Comparison of ENCODE assay signal across 17 cellular contexts in the genomic region with DNA sequence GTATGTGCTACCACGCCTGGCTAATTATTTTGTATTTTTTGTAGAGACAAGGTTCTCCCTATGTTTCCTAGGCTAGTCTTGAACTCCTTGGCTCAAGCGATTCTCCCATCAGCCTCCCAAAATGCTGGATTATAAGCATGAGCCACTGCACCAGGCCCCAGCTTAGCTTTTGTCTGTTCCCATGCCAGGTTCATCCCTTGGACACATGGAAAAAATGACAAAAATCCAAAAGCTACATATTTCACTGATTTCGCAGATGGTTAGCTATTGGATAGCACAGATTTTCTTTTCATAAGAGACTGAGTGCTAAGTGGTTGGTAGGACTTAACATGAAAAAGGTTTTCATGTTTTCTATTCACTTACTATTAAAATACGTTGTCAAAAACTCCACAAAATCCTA.
DNase-seq lines count a peak whose midpoint lies in the region; ATAC-seq and TF ChIP-seq lines count a peak whose summit lies in the region.
"Had no signal": no experiment of that assay in that cellular context is flagged by ENCODE, and none has a peak within 500 bp of the region (broad histone marks: within the 10 kb centered on the region; RNA-seq: fewer than 3 reads in every experiment).

No MANE protein-coding gene starts in this region.

- no peak overlapping the region for H2BK15ac ChIP-seq in IMR-90 (ENCODE audit: low read depth, low read length)

- in situ Hi-C loops in IMR-90 (cut with MboI; ENCODE audit: low sequenced_read_pairs): no loop called here

- H3K9me3 ChIP-seq in IMR-90 (ENCODE audit: control insufficient read depth, insufficient read depth, low read length) (no peaks in the 10 kb centered on the region), sigmoid colon (no peaks in the 10 kb centered on the region)
- H3K9me3 ChIP-seq: BLaER1 had no signal

- H3K27me3 ChIP-seq in IMR-90 (ENCODE audit: control insufficient read depth, insufficient read depth, low read length): no peaks in the 10 kb centered on the region
- H3K27me3 ChIP-seq in sigmoid colon: no peaks in the 10 kb centered on the region
- H3K27me3 ChIP-seq: BLaER1 had no signal

- DNase-seq in EH (ENCODE audit: low read depth): peak; percentile 24
- no peak for DNase-seq in IMR-90
- DNase-seq in fibroblast of peridontal ligament (ENCODE audit: extremely low read depth): peak; percentile 28
- DNase-seq in T1000 (lab: John Stamatoyannopoulos, UW): no peak
- DNase-seq in sigmoid colon: no peak
- DNase-seq: ACHN; Calu3; CD4-positive, alpha-beta memory T cell; DMS79 treated with DMSO at 0.1 percent for 48 hours; EL; GOT3; H7; HFFc6; KBM-7 had no signal

- H3K23ac ChIP-seq in IMR-90 (ENCODE audit: low read depth, low read length): no peak overlapping the region

- intact Hi-C loops in IMR-90 (cut with micrococcal nuclease) (no loop called here), sigmoid colon (cut with DNase I) (no loop called here)

- no peak for TF ChIP-seq POLR2A in IMR-90 (IDR thresholded peaks at IDR 0.05; ENCODE audit: low read depth, low read length)
- no peak for TF ChIP-seq POLR2A in sigmoid colon (IDR thresholded peaks at IDR 0.05)

- no peak for TF ChIP-seq CTCF in IMR-90 (conservative IDR thresholded peaks at IDR 0.05; ENCODE audit: low read depth, low read length)
- no peak for TF ChIP-seq CTCF in sigmoid colon (IDR thresholded peaks at IDR 0.05)

- dilution Hi-C loops in IMR-90 (cut with HindIII; ENCODE audit: low sequenced_read_pairs, unreplicated experiment): no loop called here

- no peak overlapping the region for H3K14ac ChIP-seq in IMR-90 (replicated peaks; ENCODE audit: low read depth, low read length)

- H3K4me3 ChIP-seq in IMR-90 (ENCODE audit: insufficient read depth, low read depth, low read length) (no peak overlapping the region), sigmoid colon (no peak overlapping the region)
- H3K4me3 ChIP-seq: BLaER1 had no signal

- no peak for TF ChIP-seq RAD21 in IMR-90 (IDR thresholded peaks at IDR 0.05; ENCODE audit: low read length)

- H3K27ac ChIP-seq in IMR-90 (ENCODE audit: insufficient read depth, low read length): no peak overlapping the region
- no peak overlapping the region for H3K27ac ChIP-seq in sigmoid colon
- H3K27ac ChIP-seq: BLaER1 had no signal

- H3K56ac ChIP-seq in IMR-90 (ENCODE audit: extremely low read depth, insufficient read depth, low read length): no peak overlapping the region

- no peak overlapping the region for H4K91ac ChIP-seq in IMR-90 (ENCODE audit: insufficient read depth, low read depth, low read length)

- peak overlapping the region; percentile 50; the same call in 1 of the 2 replicates for H3K18ac ChIP-seq in IMR-90 (ENCODE audit: low read depth, low read length)

- no TSS peak for BruUV-seq in IMR-90 (replicated peaks; lab: Mats Ljungman, UMichigan)

- H2AFZ ChIP-seq in IMR-90 (replicated peaks; ENCODE audit: low read length, poor library complexity): no peak overlapping the region

- TF ChIP-seq EP300 in sigmoid colon (IDR thresholded peaks at IDR 0.05): no peak

- H2AK9ac ChIP-seq in IMR-90 (replicated peaks; ENCODE audit: low read depth, low read length, poor library complexity): no peak overlapping the region

- no peaks in the 10 kb centered on the region for H4K20me1 ChIP-seq in IMR-90 (ENCODE audit: insufficient read depth, low read length)
- H4K20me1 ChIP-seq: BLaER1 had no signal

- no peak overlapping the region for H3K9ac ChIP-seq in IMR-90 (ENCODE audit: low read depth, low read length)
- H3K9ac ChIP-seq: BLaER1 had no signal

- H4K8ac ChIP-seq in IMR-90 (ENCODE audit: low read depth in 2 of 2, low read length in 2 of 2): no peak overlapping the region

- H2AK5ac ChIP-seq in IMR-90 (ENCODE audit: low read depth, low read length): no peak overlapping the region

- 0 out of 2 replicates have a peak overlapping the region, but pooled peaks have one; percentile 53 for H4K5ac ChIP-seq in IMR-90 (ENCODE audit: low read depth, low read length)

- ATAC-seq in IMR-90 (ENCODE audit: low read depth) (no peak), GM21529 (IDR thresholded peaks at IDR 0.05; ENCODE audit: unreplicated experiment) (no peak)
- ATAC-seq: HCT116 had no signal

- H3K4me2 ChIP-seq in IMR-90 (ENCODE audit: low read depth, low read length): no peak overlapping the region
- H3K4me2 ChIP-seq: BLaER1 had no signal

- H3K4ac ChIP-seq in IMR-90 (ENCODE audit: low read depth, low read length): no peak overlapping the region

- H3K4me1 ChIP-seq in IMR-90 (ENCODE audit: control insufficient read depth, insufficient read depth, low read length) (peaks cover 6% of the 10 kb centered on the region; the same call in 1 of the 2 replicates), sigmoid colon (peaks cover 0 to 29% (median 9%) of the 10 kb centered on the region in 4 donors)
- H3K4me1 ChIP-seq: BLaER1 had no signal

- H3K79me1 ChIP-seq in IMR-90 (ENCODE audit: low read depth in 1 of 2, low read length in 2 of 2): no peaks in the 10 kb centered on the region

- no peak overlapping the region for H2BK120ac ChIP-seq in IMR-90 (ENCODE audit: low read depth, low read length)

- CTCF ChIA-PET in IMR-90 (lab: Yijun Ruan, JAX): interaction anchor here (1.1 kb wide), 1 partner anchor 10 kb away, joined by 3 read pairs; no protein-coding TSS in a partner anchor

- 0 out of 2 replicates have a peak, but pooled peaks cover 2% of the 10 kb centered on the region for H3K9me1 ChIP-seq in IMR-90 (ENCODE audit: insufficient read depth, low read length)

- H3K36me3 ChIP-seq in IMR-90 (ENCODE audit: control insufficient read depth, insufficient read depth, low read length): no peaks in the 10 kb centered on the region
- H3K36me3 ChIP-seq in sigmoid colon: no peaks in the 10 kb centered on the region
- H3K36me3 ChIP-seq: BLaER1 had no signal

- no peak overlapping the region for H2BK5ac ChIP-seq in IMR-90 (ENCODE audit: low read depth, low read length, poor library complexity, severe bottlenecking)

- POLR2A ChIA-PET in IMR-90 (lab: Charles Lee; ENCODE audit: unreplicated experiment): no interaction called here

- WGBS in IMR-90 (ENCODE audit: extremely low coverage in 2 of 2, insufficient read length in 1 of 2), 2 experiments: no CpG with 5 or more reads among the region's 4 CpGs
- 91 to 93% methylated on average over 4 of the region's 4 CpGs for WGBS in sigmoid colon, 2 donors

- no peak overlapping the region for H2BK20ac ChIP-seq in IMR-90 (ENCODE audit: low read depth, low read length)

TF ChIP-seq in IMR-90, 13 proteins besides CTCF, POLR2A, EP300 and RAD21:
- TF ChIP-seq RFX5 (IDR thresholded peaks at IDR 0.05; ENCODE audit: low read depth, low read length): no peak
- TF ChIP-seq, protein P1, sequence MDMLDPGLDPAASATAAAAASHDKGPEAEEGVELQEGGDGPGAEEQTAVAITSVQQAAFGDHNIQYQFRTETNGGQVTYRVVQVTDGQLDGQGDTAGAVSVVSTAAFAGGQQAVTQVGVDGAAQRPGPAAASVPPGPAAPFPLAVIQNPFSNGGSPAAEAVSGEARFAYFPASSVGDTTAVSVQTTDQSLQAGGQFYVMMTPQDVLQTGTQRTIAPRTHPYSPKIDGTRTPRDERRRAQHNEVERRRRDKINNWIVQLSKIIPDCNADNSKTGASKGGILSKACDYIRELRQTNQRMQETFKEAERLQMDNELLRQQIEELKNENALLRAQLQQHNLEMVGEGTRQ (IDR thresholded peaks at IDR 0.05; ENCODE audit: low read depth, low read length): no peak
- no peak for TF ChIP-seq CEBPB (IDR thresholded peaks at IDR 0.05; ENCODE audit: low read depth, low read length)
- no peak for TF ChIP-seq CHD1 (IDR thresholded peaks at IDR 0.05; ENCODE audit: low read depth, low read length)
- no peak for TF ChIP-seq MAZ (IDR thresholded peaks at IDR 0.05; ENCODE audit: borderline replicate concordance, low read depth, low read length)
- no peak for TF ChIP-seq MAFK (IDR thresholded peaks at IDR 0.05; ENCODE audit: low read depth, low read length)
- no peak for TF ChIP-seq NFE2L2 (IDR thresholded peaks at IDR 0.05; ENCODE audit: low read depth, low read length)
- no peak for TF ChIP-seq MXI1 (IDR thresholded peaks at IDR 0.05; ENCODE audit: borderline replicate concordance, low read depth, low read length)
- TF ChIP-seq FOS (IDR thresholded peaks at IDR 0.05; ENCODE audit: low read depth, low read length): no peak
- TF ChIP-seq SMC3 (IDR thresholded peaks at IDR 0.05; ENCODE audit: low read depth, low read length): no peak
- no peak for TF ChIP-seq BHLHE40 (IDR thresholded peaks at IDR 0.05; ENCODE audit: low read depth, low read length)
- TF ChIP-seq, protein P2, sequence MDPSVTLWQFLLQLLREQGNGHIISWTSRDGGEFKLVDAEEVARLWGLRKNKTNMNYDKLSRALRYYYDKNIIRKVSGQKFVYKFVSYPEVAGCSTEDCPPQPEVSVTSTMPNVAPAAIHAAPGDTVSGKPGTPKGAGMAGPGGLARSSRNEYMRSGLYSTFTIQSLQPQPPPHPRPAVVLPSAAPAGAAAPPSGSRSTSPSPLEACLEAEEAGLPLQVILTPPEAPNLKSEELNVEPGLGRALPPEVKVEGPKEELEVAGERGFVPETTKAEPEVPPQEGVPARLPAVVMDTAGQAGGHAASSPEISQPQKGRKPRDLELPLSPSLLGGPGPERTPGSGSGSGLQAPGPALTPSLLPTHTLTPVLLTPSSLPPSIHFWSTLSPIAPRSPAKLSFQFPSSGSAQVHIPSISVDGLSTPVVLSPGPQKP (IDR thresholded peaks at IDR 0.05; ENCODE audit: borderline replicate concordance, low read depth, low read length): no peak
- TF ChIP-seq RCOR1 (IDR thresholded peaks at IDR 0.05; ENCODE audit: insufficient replicate concordance, low read length): no peak

Comparison
In these comparisons a context has a peak if more than half of its experiments do, and no peak if none do; other contexts are left out.
1. DNase-seq: peak in EH (single experiment) and fibroblast of peridontal ligament (single experiment); none in IMR-90 (single experiment), T1000 (single experiment) and sigmoid colon (single experiment).